In genomic region chr20:50870572-50871161, GRCh38 we compare ENCODE assay signal across 1 cellular context.
TF ChIP-seq lines count a peak whose summit lies in the region.

No MANE protein-coding gene starts in this region.

TF ChIP-seq in WTC11, 78 proteins besides CTCF, POLR2A, EP300 and RAD21 (continued from another document):
- TF ChIP-seq FOXP1 (CRISPR knock-in tag; IDR thresholded peaks at IDR 0.05; ENCODE audit: borderline replicate concordance) (no peak), ZNF512 (CRISPR knock-in tag; IDR thresholded peaks at IDR 0.05; ENCODE audit: borderline replicate concordance) (no peak), HMGA2 (CRISPR knock-in tag; IDR thresholded peaks at IDR 0.05) (no peak)
